In genomic region chr11:132158091-132158490, GRCh38 we compare ENCODE assay signal across 11 cellular contexts.
DNase-seq lines count a peak whose midpoint lies in the region; ATAC-seq and TF ChIP-seq lines count a peak whose summit lies in the region.
"Had no signal": no experiment of that assay in that cellular context is flagged by ENCODE, and none has a peak within 500 bp of the region (broad histone marks: within the 10 kb centered on the region; RNA-seq: fewer than 3 reads in every experiment).

No MANE protein-coding gene starts in this region.

- H3K4me2 ChIP-seq in osteoblast (ENCODE audit: insufficient read depth, low read length), result no peak overlapping the region

- H3K4me3 ChIP-seq in astrocyte of the spinal cord (ENCODE audit: low read depth, low read length) (no peak overlapping the region), osteoblast (ENCODE audit: insufficient read depth, low read length) (no peak overlapping the region)
- H3K4me3 ChIP-seq: prostate gland had no signal

- no peaks in the 10 kb centered on the region for H3K27me3 ChIP-seq in osteoblast (ENCODE audit: insufficient read depth, low read length)

- in situ Hi-C loops in astrocyte of the spinal cord (cut with HindIII; ENCODE audit: low sequenced_read_pairs), result no loop called here

- no peak overlapping the region for H3K27ac ChIP-seq in osteoblast (ENCODE audit: low read depth, low read length)
- H3K27ac ChIP-seq: HL-60, prostate gland had no signal

- H3K4me1 ChIP-seq in osteoblast (ENCODE audit: insufficient read depth, low read length), result peaks cover 4% of the 10 kb centered on the region
- H3K4me1 ChIP-seq: prostate gland had no signal

- DNase-seq in NCI-H2081 (lab: John Stamatoyannopoulos, UW) (peak; percentile 50 to 75), NCI-H2081 treated with DMSO at 0.1 percent for 48 hours (lab: John Stamatoyannopoulos, UW) (no peak), NCI-H1930 (lab: John Stamatoyannopoulos, UW) (peak; percentile 8 to 21), astrocyte of the spinal cord (ENCODE audit: low read depth, low spot score) (no peak), osteoblast (ENCODE audit: insufficient read length, low spot score, missing footprints) (no peak)
- DNase-seq: activated gamma-delta T cell had no signal

- TF ChIP-seq CTCF in astrocyte of the spinal cord (IDR thresholded peaks at IDR 0.05; ENCODE audit: low read depth, low read length), result peak; percentile 47
- TF ChIP-seq CTCF in osteoblast (IDR thresholded peaks at IDR 0.05; ENCODE audit: extremely low read depth, low read depth, low read length), result peak; percentile 55

- no peaks in the 10 kb centered on the region for H3K36me3 ChIP-seq in osteoblast (ENCODE audit: insufficient read depth, low read length)
- H3K36me3 ChIP-seq: prostate gland had no signal

- H2AFZ ChIP-seq in osteoblast (ENCODE audit: low read length), result no peak overlapping the region

- H3K79me2 ChIP-seq in osteoblast (ENCODE audit: insufficient read depth, low read length), result no peaks in the 10 kb centered on the region

- peaks cover 4% of the 10 kb centered on the region for H4K20me1 ChIP-seq in osteoblast (ENCODE audit: insufficient read depth, low read length)

- ATAC-seq in HG02610 (IDR thresholded peaks at IDR 0.05; ENCODE audit: unreplicated experiment) (no peak), GM19467 (IDR thresholded peaks at IDR 0.05; ENCODE audit: unreplicated experiment) (no peak), HG03432 (IDR thresholded peaks at IDR 0.05; ENCODE audit: unreplicated experiment) (no peak)

- no peaks in the 10 kb centered on the region for H3K9me3 ChIP-seq in osteoblast (ENCODE audit: low read depth, low read length)
- H3K9me3 ChIP-seq: prostate gland had no signal

Comparison
In these comparisons a context has a peak if more than half of its experiments do, and no peak if none do; other contexts are left out.
1. DNase-seq: peak in NCI-H2081 (2 of 2) and NCI-H1930 (2 of 2); none in NCI-H2081 treated with DMSO at 0.1 percent for 48 hours (single experiment), astrocyte of the spinal cord (single experiment) and osteoblast (single experiment).